ENCODE assay signal across 2 cellular contexts in the genomic region with DNA sequence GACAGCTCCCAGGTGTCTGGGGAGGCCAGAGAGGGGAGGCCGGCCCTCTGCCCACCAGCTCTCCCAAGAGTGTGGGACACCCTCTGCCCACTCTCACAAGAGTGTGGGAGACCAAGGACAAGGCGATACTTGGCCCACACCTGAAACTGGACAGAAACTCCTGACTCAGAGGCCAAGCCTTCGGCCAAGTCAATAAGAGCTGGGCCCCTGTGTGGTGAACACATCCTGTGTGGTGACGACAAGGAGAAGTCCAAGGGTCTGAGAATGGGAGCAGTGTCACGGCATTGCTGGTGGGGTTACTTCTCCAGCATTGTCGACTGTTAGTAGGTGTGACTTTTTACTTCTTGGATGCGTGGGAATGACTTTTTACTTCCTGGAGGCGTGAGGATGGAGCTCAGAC.
TF ChIP-seq lines count a peak whose summit lies in the region.

No MANE protein-coding gene starts in this region.

TF ChIP-seq in A549, 52 proteins besides CTCF, POLR2A, EP300 and RAD21 (continued from another document):
- TF ChIP-seq, protein P1, sequence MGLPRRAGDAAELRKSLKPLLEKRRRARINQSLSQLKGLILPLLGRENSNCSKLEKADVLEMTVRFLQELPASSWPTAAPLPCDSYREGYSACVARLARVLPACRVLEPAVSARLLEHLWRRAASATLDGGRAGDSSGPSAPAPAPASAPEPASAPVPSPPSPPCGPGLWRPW (IDR thresholded peaks at IDR 0.05): 0 out of 2 replicates have a peak, but pooled peaks have one; percentile 21
- TF ChIP-seq ZNF302 (CRISPR knock-in tag; IDR thresholded peaks at IDR 0.05) (no peak), HOXB5 (CRISPR knock-in tag; IDR thresholded peaks at IDR 0.05) (peak; percentile 85), TFCP2L1 (CRISPR knock-in tag; IDR thresholded peaks at IDR 0.05) (no peak), CHD2 (IDR thresholded peaks at IDR 0.05; ENCODE audit: low read length, partially characterized antibody) (peak; percentile 55), FOXS1 (CRISPR knock-in tag; IDR thresholded peaks at IDR 0.05) (peak; percentile 83; the same call in 1 of the 2 replicates), FOSL2 (IDR thresholded peaks at IDR 0.05) (peak; percentile 49; the same call in 1 of the 2 replicates), FOSL2 (CRISPR knock-in tag; IDR thresholded peaks at IDR 0.05) (peak; percentile 98), GATA3 (IDR thresholded peaks at IDR 0.05; ENCODE audit: borderline replicate concordance) (peak; percentile 97), MYC (IDR thresholded peaks at IDR 0.05; ENCODE audit: borderline replicate concordance, low read length) (peak; percentile 69; the same call in 1 of the 2 replicates), CEBPB (IDR thresholded peaks at IDR 0.05) (peak in 1 of 2 experiments; percentile 39; a peak in 1 of 4 replicates), SREBF2 (IDR thresholded peaks at IDR 0.05) (no peak), SMC3 (IDR thresholded peaks at IDR 0.05) (no peak), NFE2L2 (conservative IDR thresholded peaks at IDR 0.05; ENCODE audit: low read length) (peak; percentile 34; the same call in 1 of the 2 replicates), FOSB (CRISPR knock-in tag; IDR thresholded peaks at IDR 0.05) (peak; percentile 93), JUN (IDR thresholded peaks at IDR 0.05) (peak; percentile 83 to 85; a peak in 4 of 5 replicates), HOXA7 (CRISPR knock-in tag; IDR thresholded peaks at IDR 0.05) (no peak), MAZ (IDR thresholded peaks at IDR 0.05; ENCODE audit: borderline replicate concordance, low read depth, low read length) (no peak), EHF (CRISPR knock-in tag; IDR thresholded peaks at IDR 0.05) (peak; percentile 82; the same call in 1 of the 2 replicates), BHLHE40 (IDR thresholded peaks at IDR 0.05; ENCODE audit: low read depth, low read length) (no peak)
- TF ChIP-seq, protein P2, sequence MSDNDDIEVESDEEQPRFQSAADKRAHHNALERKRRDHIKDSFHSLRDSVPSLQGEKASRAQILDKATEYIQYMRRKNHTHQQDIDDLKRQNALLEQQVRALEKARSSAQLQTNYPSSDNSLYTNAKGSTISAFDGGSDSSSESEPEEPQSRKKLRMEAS (IDR thresholded peaks at IDR 0.05): peak; percentile 81
- TF ChIP-seq, protein P3, sequence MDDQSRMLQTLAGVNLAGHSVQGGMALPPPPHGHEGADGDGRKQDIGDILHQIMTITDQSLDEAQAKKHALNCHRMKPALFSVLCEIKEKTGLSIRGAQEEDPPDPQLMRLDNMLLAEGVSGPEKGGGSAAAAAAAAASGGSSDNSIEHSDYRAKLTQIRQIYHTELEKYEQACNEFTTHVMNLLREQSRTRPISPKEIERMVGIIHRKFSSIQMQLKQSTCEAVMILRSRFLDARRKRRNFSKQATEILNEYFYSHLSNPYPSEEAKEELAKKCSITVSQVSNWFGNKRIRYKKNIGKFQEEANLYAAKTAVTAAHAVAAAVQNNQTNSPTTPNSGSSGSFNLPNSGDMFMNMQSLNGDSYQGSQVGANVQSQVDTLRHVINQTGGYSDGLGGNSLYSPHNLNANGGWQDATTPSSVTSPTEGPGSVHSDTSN (IDR thresholded peaks at IDR 0.05): 0 out of 2 replicates have a peak, but pooled peaks have one; percentile 43
- TF ChIP-seq, protein P4, sequence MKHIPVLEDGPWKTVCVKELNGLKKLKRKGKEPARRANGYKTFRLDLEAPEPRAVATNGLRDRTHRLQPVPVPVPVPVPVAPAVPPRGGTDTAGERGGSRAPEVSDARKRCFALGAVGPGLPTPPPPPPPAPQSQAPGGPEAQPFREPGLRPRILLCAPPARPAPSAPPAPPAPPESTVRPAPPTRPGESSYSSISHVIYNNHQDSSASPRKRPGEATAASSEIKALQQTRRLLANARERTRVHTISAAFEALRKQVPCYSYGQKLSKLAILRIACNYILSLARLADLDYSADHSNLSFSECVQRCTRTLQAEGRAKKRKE (CRISPR knock-in tag; IDR thresholded peaks at IDR 0.05; ENCODE audit: low read depth): peak; percentile 78
- TF ChIP-seq, protein P5, sequence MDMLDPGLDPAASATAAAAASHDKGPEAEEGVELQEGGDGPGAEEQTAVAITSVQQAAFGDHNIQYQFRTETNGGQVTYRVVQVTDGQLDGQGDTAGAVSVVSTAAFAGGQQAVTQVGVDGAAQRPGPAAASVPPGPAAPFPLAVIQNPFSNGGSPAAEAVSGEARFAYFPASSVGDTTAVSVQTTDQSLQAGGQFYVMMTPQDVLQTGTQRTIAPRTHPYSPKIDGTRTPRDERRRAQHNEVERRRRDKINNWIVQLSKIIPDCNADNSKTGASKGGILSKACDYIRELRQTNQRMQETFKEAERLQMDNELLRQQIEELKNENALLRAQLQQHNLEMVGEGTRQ (IDR thresholded peaks at IDR 0.05): no peak

TF ChIP-seq in IMR-90, 13 proteins besides CTCF, POLR2A, EP300 and RAD21:
- TF ChIP-seq, protein P6, sequence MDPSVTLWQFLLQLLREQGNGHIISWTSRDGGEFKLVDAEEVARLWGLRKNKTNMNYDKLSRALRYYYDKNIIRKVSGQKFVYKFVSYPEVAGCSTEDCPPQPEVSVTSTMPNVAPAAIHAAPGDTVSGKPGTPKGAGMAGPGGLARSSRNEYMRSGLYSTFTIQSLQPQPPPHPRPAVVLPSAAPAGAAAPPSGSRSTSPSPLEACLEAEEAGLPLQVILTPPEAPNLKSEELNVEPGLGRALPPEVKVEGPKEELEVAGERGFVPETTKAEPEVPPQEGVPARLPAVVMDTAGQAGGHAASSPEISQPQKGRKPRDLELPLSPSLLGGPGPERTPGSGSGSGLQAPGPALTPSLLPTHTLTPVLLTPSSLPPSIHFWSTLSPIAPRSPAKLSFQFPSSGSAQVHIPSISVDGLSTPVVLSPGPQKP (IDR thresholded peaks at IDR 0.05; ENCODE audit: borderline replicate concordance, low read depth, low read length): no peak
- no peak for TF ChIP-seq MAZ (IDR thresholded peaks at IDR 0.05; ENCODE audit: borderline replicate concordance, low read depth, low read length)
- TF ChIP-seq RCOR1 (IDR thresholded peaks at IDR 0.05; ENCODE audit: insufficient replicate concordance, low read length): no peak
- no peak for TF ChIP-seq MXI1 (IDR thresholded peaks at IDR 0.05; ENCODE audit: borderline replicate concordance, low read depth, low read length)
- TF ChIP-seq, protein P5 (IDR thresholded peaks at IDR 0.05; ENCODE audit: low read depth, low read length): no peak
TF ChIP-seq in IMR-90: peak in this region for 0.
